8 cellular contexts compared by ENCODE assay signal in genomic region chr4:86496094-86497060, GRCh38.
DNase-seq lines count a peak whose midpoint lies in the region; ATAC-seq, FAIRE-seq and TF ChIP-seq lines count a peak whose summit lies in the region.

No MANE protein-coding gene starts in this region.

- H3K4me3 Mint-ChIP-seq in HFFc6, result peak overlapping the region; percentile 62

- FAIRE-seq in colon (lab: Jason Lieb, UNC), result peak; percentile 62

- H3K9me3 Mint-ChIP-seq in HFFc6, result no peaks in the 10 kb centered on the region

- peak overlapping the region; percentile 64 for H3K27ac ChIP-seq in RWPE2 (ENCODE audit: poor library complexity, severe bottlenecking)

- H3K36me3 Mint-ChIP-seq in HFFc6 (ENCODE audit: low read depth), result no peaks in the 10 kb centered on the region

- ATAC-seq in RWPE2 (ENCODE audit: low read depth) (peak; percentile 26; the same call in 2 of the 3 replicates), HG02970 (IDR thresholded peaks at IDR 0.05; ENCODE audit: low FRiP score, unreplicated experiment) (no peak)

- H3K4me1 Mint-ChIP-seq in HFFc6 (ENCODE audit: low read depth), result peaks cover 66% of the 10 kb centered on the region

- TF ChIP-seq CTCF in HFFc6 (IDR thresholded peaks at IDR 0.05), result peak; percentile 97
- peak; percentile 94 for TF ChIP-seq CTCF in RWPE2 (IDR thresholded peaks at IDR 0.05; ENCODE audit: poor library complexity, severe bottlenecking)

- H3K4me1 ChIP-seq in RWPE2 (ENCODE audit: insufficient read depth, poor library complexity, severe bottlenecking), result peaks cover 31% of the 10 kb centered on the region

- H3K4me3 ChIP-seq in RWPE2 (ENCODE audit: severe bottlenecking), result no peak overlapping the region

- no peaks in the 10 kb centered on the region; the same call in 1 of the 2 replicates for H3K27me3 Mint-ChIP-seq in HFFc6 (ENCODE audit: insufficient read depth)

- H3K9me3 ChIP-seq in RWPE2 (ENCODE audit: severe bottlenecking), result no peaks in the 10 kb centered on the region

- peak; percentile 44 for DNase-seq in NCI-H1436 (lab: John Stamatoyannopoulos, UW)
- DNase-seq in NCI-H1436 treated with DMSO at 0.1 percent for 48 hours (lab: John Stamatoyannopoulos, UW), result no peak
- peak; percentile 51 for DNase-seq in HFFc6
- DNase-seq in RWPE2 (ENCODE audit: low spot score), result no peak
- peak; percentile 76 for DNase-seq in medulla oblongata (ENCODE audit: extremely low spot score)
- DNase-seq in GM19240 (ENCODE audit: insufficient read length, low spot score), result no peak

- H3K27me3 ChIP-seq in RWPE2 (ENCODE audit: insufficient read depth, poor library complexity, severe bottlenecking), result no peaks in the 10 kb centered on the region

- H3K36me3 ChIP-seq in RWPE2 (ENCODE audit: low read depth), result no peaks in the 10 kb centered on the region

- peak overlapping the region; percentile 81 for H3K27ac Mint-ChIP-seq in HFFc6

Comparison
In these comparisons a context has a peak if more than half of its experiments do, and no peak if none do; other contexts are left out.
1. DNase-seq: peak in NCI-H1436 (single experiment), HFFc6 (single experiment) and medulla oblongata (single experiment); none in NCI-H1436 treated with DMSO at 0.1 percent for 48 hours (single experiment), RWPE2 (single experiment) and GM19240 (single experiment).